Comparison of ENCODE assay signal across 18 cellular contexts in the genomic region with DNA sequence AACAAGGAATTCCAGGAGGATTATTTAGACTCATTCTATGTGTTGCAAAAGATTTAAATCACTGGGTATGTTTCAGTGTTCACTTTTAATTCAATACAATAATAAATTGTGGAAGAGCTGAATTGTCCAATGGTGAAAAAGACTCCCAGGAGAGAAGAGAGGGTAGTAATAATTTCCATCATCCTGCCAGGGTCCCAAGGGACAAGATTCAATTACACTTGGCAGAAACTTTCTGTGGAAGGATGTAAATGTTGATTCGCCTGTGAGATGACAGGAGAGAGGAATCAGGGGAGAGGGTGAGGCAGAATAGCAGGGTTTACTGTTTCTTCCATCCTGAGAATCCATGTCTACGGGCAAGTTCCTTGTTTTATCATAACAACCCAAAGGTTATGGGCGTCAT.
DNase-seq lines count a peak whose midpoint lies in the region; ATAC-seq and TF ChIP-seq lines count a peak whose summit lies in the region.
"Had no signal": no experiment of that assay in that cellular context is flagged by ENCODE, and none has a peak within 500 bp of the region (broad histone marks: within the 10 kb centered on the region; RNA-seq: fewer than 3 reads in every experiment).

No MANE protein-coding gene starts in this region.

- H3K4me1 Mint-ChIP-seq in activated naive CD4-positive, alpha-beta T cell treated with anti-CD3 and anti-CD28 coated beads, Interleukin-2, amount 50 U/mL, for 24 hours: peaks cover 6% of the 10 kb centered on the region
- H3K4me1 Mint-ChIP-seq in stimulated activated effector memory CD8-positive, alpha-beta T cell treated with anti-CD3 and anti-CD28 coated beads, Interleukin-12 subunit alpha, Interleukin-12 subunit beta, amount 100 ng/mL, for 72 hours: peaks cover 11% of the 10 kb centered on the region
- no peaks in the 10 kb centered on the region for H3K4me1 Mint-ChIP-seq in activated CD8-positive, alpha-beta T cell treated with anti-CD3 and anti-CD28 coated beads for 36 hours (ENCODE audit: low read depth)

- no peak overlapping the region for H3K4me3 Mint-ChIP-seq in activated naive CD4-positive, alpha-beta T cell treated with anti-CD3 and anti-CD28 coated beads, Interleukin-2, amount 50 U/mL, for 24 hours
- H3K4me3 Mint-ChIP-seq in stimulated activated effector memory CD8-positive, alpha-beta T cell treated with anti-CD3 and anti-CD28 coated beads, Interleukin-12 subunit alpha, Interleukin-12 subunit beta, amount 100 ng/mL, for 72 hours: no peak overlapping the region
- no peak overlapping the region for H3K4me3 Mint-ChIP-seq in activated CD8-positive, alpha-beta T cell treated with anti-CD3 and anti-CD28 coated beads for 36 hours
- H3K4me3 Mint-ChIP-seq: CD8-positive, alpha-beta memory T cell had no signal

- peaks cover 16% of the 10 kb centered on the region for H3K36me3 Mint-ChIP-seq in activated naive CD4-positive, alpha-beta T cell treated with anti-CD3 and anti-CD28 coated beads, Interleukin-2, amount 50 U/mL, for 24 hours
- peaks cover 96% of the 10 kb centered on the region for H3K36me3 Mint-ChIP-seq in stimulated activated effector memory CD8-positive, alpha-beta T cell treated with anti-CD3 and anti-CD28 coated beads, Interleukin-12 subunit alpha, Interleukin-12 subunit beta, amount 100 ng/mL, for 72 hours
- H3K36me3 Mint-ChIP-seq in activated CD8-positive, alpha-beta T cell treated with anti-CD3 and anti-CD28 coated beads for 36 hours (ENCODE audit: low read depth): peaks cover 42% of the 10 kb centered on the region

- ATAC-seq in stimulated activated effector memory CD8-positive, alpha-beta T cell treated with anti-CD3 and anti-CD28 coated beads, Interleukin-12 subunit alpha, Interleukin-12 subunit beta, amount 100 ng/mL, for 72 hours: no peak
- no peak for ATAC-seq in activated CD8-positive, alpha-beta T cell treated with anti-CD3 and anti-CD28 coated beads for 36 hours
- ATAC-seq: GM12878 had no signal

- no peak for DNase-seq in activated naive CD4-positive, alpha-beta T cell treated with Interleukin-2 at 50 U/mL for 16 hours
- DNase-seq in NCI-H2171 (lab: John Stamatoyannopoulos, UW) (peak; percentile 1), fibroblast of peridontal ligament (ENCODE audit: extremely low read depth) (peak; percentile 62), dermis blood vessel endothelial cell (no peak), posterior cingulate gyrus (no peak)
- DNase-seq in stimulated activated effector memory CD8-positive, alpha-beta T cell treated with anti-CD3 and anti-CD28 coated beads, Interleukin-12 subunit alpha, Interleukin-12 subunit beta, amount 100 ng/mL, for 72 hours (ENCODE audit: low spot score in 2 of 2): no peak
- no peak for DNase-seq in activated CD8-positive, alpha-beta T cell treated with anti-CD3 and anti-CD28 coated beads for 36 hours
- DNase-seq: CD8-positive, alpha-beta memory T cell; GDM1; IMR-90; NCI-H1105; NCI-H1694 treated with DMSO at 0.1 percent for 48 hours; NCI-H2107; NCI-H446; RPMI8226; SIG-M5 had no signal

- no peaks in the 10 kb centered on the region for H3K9me3 Mint-ChIP-seq in activated naive CD4-positive, alpha-beta T cell treated with anti-CD3 and anti-CD28 coated beads, Interleukin-2, amount 50 U/mL, for 24 hours
- no peaks in the 10 kb centered on the region for H3K9me3 Mint-ChIP-seq in stimulated activated effector memory CD8-positive, alpha-beta T cell treated with anti-CD3 and anti-CD28 coated beads, Interleukin-12 subunit alpha, Interleukin-12 subunit beta, amount 100 ng/mL, for 72 hours
- H3K9me3 Mint-ChIP-seq in activated CD8-positive, alpha-beta T cell treated with anti-CD3 and anti-CD28 coated beads for 36 hours: no peaks in the 10 kb centered on the region
- H3K9me3 Mint-ChIP-seq: CD8-positive, alpha-beta memory T cell had no signal

- intact Hi-C loops in activated CD8-positive, alpha-beta T cell treated with anti-CD3 and anti-CD28 coated beads for 36 hours (cut with micrococcal nuclease): no loop called here
- intact Hi-C loops in posterior cingulate gyrus (cut with DNase I): no loop called here

- CTCF ChIA-PET in activated CD8-positive, alpha-beta T cell treated with anti-CD3 and anti-CD28 coated beads for 36 hours (lab: Charles Lee): interaction anchor here (1.4 kb wide), 1 partner anchor 17 kb away, joined by 5 read pairs; no protein-coding TSS in a partner anchor

- no peaks in the 10 kb centered on the region for H3K27me3 Mint-ChIP-seq in activated naive CD4-positive, alpha-beta T cell treated with anti-CD3 and anti-CD28 coated beads, Interleukin-2, amount 50 U/mL, for 24 hours
- H3K27me3 Mint-ChIP-seq in activated CD8-positive, alpha-beta T cell treated with anti-CD3 and anti-CD28 coated beads for 36 hours: no peaks in the 10 kb centered on the region
- H3K27me3 Mint-ChIP-seq: CD8-positive, alpha-beta memory T cell had no signal

- TF ChIP-seq CTCF in activated CD8-positive, alpha-beta T cell treated with anti-CD3 and anti-CD28 coated beads for 36 hours (IDR thresholded peaks at IDR 0.05): no peak

- POLR2A ChIA-PET in activated CD8-positive, alpha-beta T cell treated with anti-CD3 and anti-CD28 coated beads for 36 hours (lab: Charles Lee): interaction anchor here (0.9 kb wide), 1 partner anchor 11 kb away, joined by 3 read pairs; no protein-coding TSS in a partner anchor

- peak overlapping the region; percentile 68 for H3K27ac Mint-ChIP-seq in activated naive CD4-positive, alpha-beta T cell treated with anti-CD3 and anti-CD28 coated beads, Interleukin-2, amount 50 U/mL, for 24 hours
- peak overlapping the region; percentile 66 for H3K27ac Mint-ChIP-seq in stimulated activated effector memory CD8-positive, alpha-beta T cell treated with anti-CD3 and anti-CD28 coated beads, Interleukin-12 subunit alpha, Interleukin-12 subunit beta, amount 100 ng/mL, for 72 hours
- no peak overlapping the region for H3K27ac Mint-ChIP-seq in activated CD8-positive, alpha-beta T cell treated with anti-CD3 and anti-CD28 coated beads for 36 hours

Comparison
In these comparisons a context has a peak if more than half of its experiments do, and no peak if none do; other contexts are left out.
1. DNase-seq: peak in NCI-H2171 (single experiment) and fibroblast of peridontal ligament (single experiment); none in activated naive CD4-positive, alpha-beta T cell treated with Interleukin-2 at 50 U/mL for 16 hours (single experiment), stimulated activated effector memory CD8-positive, alpha-beta T cell treated with anti-CD3 and anti-CD28 coated beads, Interleukin-12 subunit alpha, Interleukin-12 subunit beta, amount 100 ng/mL, for 72 hours (0 of 2), dermis blood vessel endothelial cell (single experiment), activated CD8-positive, alpha-beta T cell treated with anti-CD3 and anti-CD28 coated beads for 36 hours (single experiment) and posterior cingulate gyrus (0 of 10).